ENCODE assay signal across 14 cellular contexts in the genomic region with DNA sequence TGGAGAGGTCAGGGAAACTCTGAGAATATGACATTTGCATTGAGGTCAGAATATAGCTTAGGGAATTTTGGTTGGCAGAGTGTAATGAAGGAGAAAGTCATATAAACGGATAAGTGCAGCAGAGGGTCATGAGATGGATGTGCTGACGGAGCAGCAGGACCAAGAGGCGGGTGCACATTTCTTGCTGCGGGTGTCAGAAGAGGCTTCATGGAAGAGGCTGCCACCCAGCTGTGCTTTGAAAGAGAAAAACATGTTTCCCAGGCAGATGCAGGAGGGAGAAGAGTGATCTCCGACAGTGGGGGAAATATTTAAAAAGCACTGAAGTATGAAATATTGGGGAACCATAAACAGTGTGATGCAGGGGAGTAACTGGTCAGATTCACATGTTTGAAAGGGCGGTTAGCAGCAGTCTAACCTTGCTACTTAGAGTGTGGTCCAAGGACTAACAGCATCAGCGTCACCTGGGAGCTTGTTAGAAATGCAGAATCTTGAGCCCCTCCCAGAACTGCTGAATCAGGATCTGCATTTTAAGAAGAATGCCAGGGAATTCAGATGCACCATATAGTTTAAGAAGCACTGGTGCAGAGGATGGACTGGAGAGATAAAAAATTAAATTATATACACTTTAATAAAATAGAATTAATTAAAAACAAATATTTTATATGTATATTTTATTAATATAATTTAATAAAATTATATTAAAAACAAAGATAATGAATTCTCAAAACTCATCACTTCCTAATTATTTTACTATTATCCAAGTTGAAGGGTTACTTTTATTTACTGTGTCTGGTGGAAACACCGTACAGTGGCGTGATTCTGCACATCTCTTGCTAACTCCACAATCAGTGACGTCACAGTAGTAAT.
A peak's percentile ranks its signal among the peaks of the same experiment; 100 is the strongest.
DNase-seq lines count a peak whose midpoint lies in the region; ATAC-seq lines count a peak whose summit lies in the region.
"Had no signal": no experiment of that assay in that cellular context is flagged by ENCODE, and none has a peak within 500 bp of the region (broad histone marks: within the 10 kb centered on the region; RNA-seq: fewer than 3 reads in every experiment).

No MANE protein-coding gene starts in this region.

- H3K36me3 ChIP-seq in endocrine pancreas (ENCODE audit: control insufficient read depth, insufficient read depth, low read length): no peaks in the 10 kb centered on the region
- H3K36me3 ChIP-seq: Peyer's patch had no signal

- DNase-seq in NCI-H2227 (lab: John Stamatoyannopoulos, UW; ENCODE audit: unreplicated experiment): peak; percentile 49
- peak; percentile 58 for DNase-seq in midbrain (lab: John Stamatoyannopoulos, UW)
- DNase-seq in superior temporal gyrus (ENCODE audit: extremely low spot score): peak; percentile 67
- no peak for DNase-seq in HUDEP-2 (lab: John Stamatoyannopoulos, UW; ENCODE audit: unreplicated experiment in 76 of 76)
- DNase-seq in NCI-H2196 treated with DMSO at 0.1 percent for 48 hours (lab: John Stamatoyannopoulos, UW; ENCODE audit: unreplicated experiment): no peak
- DNase-seq: COR-L47, NCI-H1105, NCI-H187, NCI-H524, Peyer's patch, Right ventricle myocardium superior had no signal

- peaks cover 11% of the 10 kb centered on the region for H3K4me1 ChIP-seq in endocrine pancreas (ENCODE audit: control insufficient read depth, insufficient read depth, low read length)
- H3K4me1 ChIP-seq: Peyer's patch had no signal

- ATAC-seq in GM21381 (IDR thresholded peaks at IDR 0.05; ENCODE audit: unreplicated experiment): no peak

- H3K27me3 ChIP-seq in endocrine pancreas (ENCODE audit: control insufficient read depth, insufficient read depth, low read length): no peaks in the 10 kb centered on the region
- H3K27me3 ChIP-seq: Peyer's patch had no signal

- peak overlapping the region; percentile 33 for H3K9ac ChIP-seq in endocrine pancreas (ENCODE audit: control insufficient read depth, insufficient read depth, low read length)
- H3K9ac ChIP-seq: KMS-11 had no signal

- H3K9me3 ChIP-seq in endocrine pancreas (ENCODE audit: control insufficient read depth, low read length): no peaks in the 10 kb centered on the region
- H3K9me3 ChIP-seq: Peyer's patch had no signal

- H3K4me3 ChIP-seq in endocrine pancreas (ENCODE audit: control insufficient read depth, insufficient read depth, low read length): no peak overlapping the region
- H3K4me3 ChIP-seq: Peyer's patch had no signal

Comparison
In these comparisons a context has a peak if more than half of its experiments do, and no peak if none do; other contexts are left out.
1. DNase-seq: peak in NCI-H2227 (single experiment), midbrain (single experiment) and superior temporal gyrus (single experiment); none in HUDEP-2 (0 of 76) and NCI-H2196 treated with DMSO at 0.1 percent for 48 hours (single experiment).